In the genomic region with DNA sequence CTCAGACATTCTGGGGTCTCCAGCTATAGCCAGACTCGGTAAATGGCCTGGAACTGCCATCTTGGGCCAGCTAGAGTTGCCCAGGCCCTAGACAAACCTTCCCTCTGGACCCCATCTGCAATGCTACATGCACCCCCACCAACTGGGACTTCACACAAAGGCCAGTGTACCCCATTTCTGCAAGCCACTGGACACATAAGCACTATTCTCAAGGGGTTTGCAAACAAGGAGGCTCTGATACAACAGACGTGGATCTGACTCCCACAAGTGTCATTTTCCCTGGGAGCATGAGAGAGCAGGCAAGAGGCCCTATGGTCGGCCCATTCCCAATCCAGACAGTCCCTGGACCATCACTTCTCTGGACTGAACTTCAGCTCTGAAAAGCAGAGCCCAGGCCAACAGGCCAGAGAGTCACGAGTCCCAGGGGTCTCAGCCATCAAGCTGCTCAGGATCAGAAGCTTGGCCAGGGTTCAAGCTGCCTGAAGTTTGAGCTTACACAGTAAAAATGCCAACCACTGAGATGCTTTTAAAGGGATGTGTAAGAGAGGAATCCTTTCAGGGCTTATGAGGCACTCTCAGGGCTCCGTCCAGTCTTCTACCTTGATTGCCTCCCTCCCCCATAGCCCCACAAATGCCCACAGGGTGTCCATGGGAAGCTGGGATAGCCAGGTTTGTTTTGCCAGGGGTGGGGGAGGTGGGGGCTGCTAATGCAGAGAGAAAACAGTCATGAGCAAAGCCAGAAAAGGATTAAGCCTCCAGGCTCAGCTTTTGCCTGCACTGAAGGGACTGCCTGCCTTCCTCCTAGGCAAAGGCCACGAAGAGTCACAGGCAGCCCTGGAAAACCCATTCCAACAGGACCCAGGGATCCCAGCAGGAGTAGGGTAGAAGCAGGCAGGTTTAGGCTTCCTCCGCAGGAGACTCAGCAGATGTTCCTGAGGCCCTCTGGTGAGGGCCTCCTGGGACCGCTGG, we compare ENCODE assay signal across 9 cellular contexts. TPM values are rescaled to one million over a fixed set of nuclear protein-coding genes. Genes with fewer than 3 reads are reported as not detected.
DNase-seq lines count a peak whose midpoint lies in the region; ATAC-seq and TF ChIP-seq lines count a peak whose summit lies in the region.
"Had no signal": no experiment of that assay in that cellular context is flagged by ENCODE, and none has a peak within 500 bp of the region (broad histone marks: within the 10 kb centered on the region; RNA-seq: fewer than 3 reads in every experiment).

No MANE protein-coding gene starts in this region.

- H3K36me3 ChIP-seq in CD8-positive, alpha-beta memory T cell (ENCODE audit: insufficient read depth, low read length), result no peaks in the 10 kb centered on the region
- H3K36me3 ChIP-seq in OCI-LY1 (ENCODE audit: insufficient read depth, low read length) (peaks cover 13% of the 10 kb centered on the region), trophoblast cell (ENCODE audit: control insufficient read depth in 1 of 2, insufficient read depth in 2 of 2, low read length in 2 of 2) (no peaks in the 10 kb centered on the region)
- H3K36me3 ChIP-seq in effector memory CD4-positive, alpha-beta T cell (ENCODE audit: control insufficient read depth, insufficient read depth, low read length), result no peaks in the 10 kb centered on the region

- no peak overlapping the region for H3K14ac ChIP-seq in trophoblast cell (ENCODE audit: low read length)

- H3K36me3 Mint-ChIP-seq in CD8-positive, alpha-beta memory T cell, result peaks cover 0 to 5% (median 0%) of the 10 kb centered on the region in 3 donors

- DNase-seq in CD8-positive, alpha-beta memory T cell, result no peak
- DNase-seq in effector memory CD4-positive, alpha-beta T cell, result no peak
- DNase-seq in trophoblast cell (no peak), AG08395 (ENCODE audit: low spot score) (no peak), AML-193 (lab: John Stamatoyannopoulos, UW) (no peak), NCI-H526 treated with DMSO at 0.1 percent for 48 hours (lab: John Stamatoyannopoulos, UW) (no peak)
- DNase-seq: GDM1 had no signal

- peaks cover 28% of the 10 kb centered on the region for H3K79me1 ChIP-seq in trophoblast cell (ENCODE audit: low read length)

- peak overlapping the region; percentile 21 for H3K27ac ChIP-seq in CD8-positive, alpha-beta memory T cell (ENCODE audit: low read depth, low read length)
- H3K27ac ChIP-seq in OCI-LY1 (ENCODE audit: low read depth, low read length, poor library complexity, severe bottlenecking) (peak overlapping the region; percentile 72), trophoblast cell (ENCODE audit: low read depth, low read length) (peak overlapping the region; percentile 9)
- H3K27ac ChIP-seq in effector memory CD4-positive, alpha-beta T cell (ENCODE audit: insufficient read depth, low read length, poor library complexity, severe bottlenecking), result peak overlapping the region; percentile 80

- H2BK120ac ChIP-seq in trophoblast cell (ENCODE audit: insufficient read depth, low read length, poor library complexity), result no peak overlapping the region

- no peaks in the 10 kb centered on the region for H3K9me3 Mint-ChIP-seq in CD8-positive, alpha-beta memory T cell

- peak overlapping the region; percentile 15 for H2AK5ac ChIP-seq in trophoblast cell (ENCODE audit: low read length)

- no peak overlapping the region for H4K91ac ChIP-seq in trophoblast cell (ENCODE audit: low read depth, low read length)

- peaks cover 97% of the 10 kb centered on the region for H3K4me1 ChIP-seq in CD8-positive, alpha-beta memory T cell (ENCODE audit: insufficient read depth, low read length)
- peaks cover 94% of the 10 kb centered on the region for H3K4me1 ChIP-seq in OCI-LY1 (ENCODE audit: insufficient read depth, low read length, severe bottlenecking)
- peaks cover 88% of the 10 kb centered on the region for H3K4me1 ChIP-seq in effector memory CD4-positive, alpha-beta T cell (ENCODE audit: control insufficient read depth, insufficient read depth, low read length, poor library complexity, severe bottlenecking)
- H3K4me1 ChIP-seq in trophoblast cell (ENCODE audit: control insufficient read depth in 1 of 2, insufficient read depth in 2 of 2, low read length in 2 of 2), result peaks cover 72 to 78% of the 10 kb centered on the region in 2 experiments

- no peak overlapping the region for H2BK12ac ChIP-seq in trophoblast cell (ENCODE audit: low read length)

- H3K4me3 Mint-ChIP-seq in CD8-positive, alpha-beta memory T cell, result peak overlapping the region in 5 of 7 donors; percentile 63 to 94 (median 79)

- H3K27me3 Mint-ChIP-seq in CD8-positive, alpha-beta memory T cell, result no peaks in the 10 kb centered on the region

- no peaks in the 10 kb centered on the region for H3K27me3 ChIP-seq in CD8-positive, alpha-beta memory T cell (ENCODE audit: insufficient read depth, low read length, poor library complexity, severe bottlenecking)
- H3K27me3 ChIP-seq in OCI-LY1 (ENCODE audit: insufficient read depth, low read length), result no peaks in the 10 kb centered on the region
- H3K27me3 ChIP-seq in effector memory CD4-positive, alpha-beta T cell (replicated peaks; ENCODE audit: control insufficient read depth, insufficient read depth, low read length, poor library complexity, severe bottlenecking), result no peaks in the 10 kb centered on the region
- H3K27me3 ChIP-seq in trophoblast cell (ENCODE audit: insufficient read depth, low read length), result no peaks in the 10 kb centered on the region

- no peaks in the 10 kb centered on the region for H3F3A ChIP-seq in OCI-LY1 (ENCODE audit: insufficient read depth, low read length)

- no CpG with 5 or more reads among the region's 8 CpGs for WGBS in trophoblast cell (ENCODE audit: extremely low coverage, insufficient coverage, insufficient read length)

- H3K79me2 ChIP-seq in OCI-LY1 (ENCODE audit: insufficient read depth, low read length) (peaks cover 100% of the 10 kb centered on the region), trophoblast cell (ENCODE audit: control insufficient read depth, insufficient read depth, low read length, poor library complexity) (peaks cover 41% of the 10 kb centered on the region)

- H2AFZ ChIP-seq in OCI-LY1 (ENCODE audit: low read length) (no peak overlapping the region), trophoblast cell (ENCODE audit: insufficient read depth, low read length, poor library complexity) (peak overlapping the region; percentile 5)

- H4K20me1 ChIP-seq in OCI-LY1 (ENCODE audit: insufficient read depth, low read length), result no peaks in the 10 kb centered on the region; the same call in 1 of the 2 replicates

- H3K9ac ChIP-seq in OCI-LY1 (ENCODE audit: low read length) (peak overlapping the region; percentile 4; the same call in 1 of the 2 replicates), trophoblast cell (ENCODE audit: low read length) (no peak overlapping the region)

- no peak overlapping the region for H3K4me3 ChIP-seq in CD8-positive, alpha-beta memory T cell (ENCODE audit: low read length)
- H3K4me3 ChIP-seq in OCI-LY1 (ENCODE audit: low read depth, low read length, poor library complexity, severe bottlenecking) (no peak overlapping the region), trophoblast cell (ENCODE audit: low read depth, low read length) (no peak overlapping the region)
- H3K4me3 ChIP-seq in effector memory CD4-positive, alpha-beta T cell (ENCODE audit: insufficient read depth, low read depth, low read length, poor library complexity, severe bottlenecking), result no peak overlapping the region

- H3K4me1 Mint-ChIP-seq in CD8-positive, alpha-beta memory T cell, result peaks cover 89 to 100% (median 97%) of the 10 kb centered on the region in 3 donors

- CTCF ChIA-PET in CD8-positive, alpha-beta memory T cell (lab: Charles Lee), result interaction anchor here (0.7 to 8.5 kb wide), 5 partner anchors 10 to 44 kb away, joined by 3 to 137 read pairs (median 7); a partner anchor contains a TSS

- H3K27ac Mint-ChIP-seq in CD8-positive, alpha-beta memory T cell, result peak overlapping the region; percentile 89 to 98 (median 94)

- H3K4me2 ChIP-seq in OCI-LY1 (ENCODE audit: low read length) (peak overlapping the region; percentile 45; the same call in 1 of the 2 replicates), trophoblast cell (ENCODE audit: low read length) (no peak overlapping the region)

- no peak overlapping the region for H4K8ac ChIP-seq in trophoblast cell (ENCODE audit: low read depth, low read length)

- H3K9me3 ChIP-seq in CD8-positive, alpha-beta memory T cell (ENCODE audit: low read length), result no peaks in the 10 kb centered on the region
- H3K9me3 ChIP-seq in OCI-LY1 (ENCODE audit: low read length) (no peaks in the 10 kb centered on the region), trophoblast cell (ENCODE audit: insufficient read depth, low read depth, low read length) (no peaks in the 10 kb centered on the region)
- H3K9me3 ChIP-seq in effector memory CD4-positive, alpha-beta T cell (ENCODE audit: control insufficient read depth, low read length), result no peaks in the 10 kb centered on the region

- peak overlapping the region; percentile 48 for H3K18ac ChIP-seq in trophoblast cell (ENCODE audit: low read length)

- no peak overlapping the region for H4K12ac ChIP-seq in trophoblast cell (ENCODE audit: low read depth, low read length)

- TF ChIP-seq CTCF in OCI-LY1 (IDR thresholded peaks at IDR 0.05; ENCODE audit: low read length), result no peak

- ATAC-seq in GM21825 (IDR thresholded peaks at IDR 0.05; ENCODE audit: unreplicated experiment), result no peak

- peak overlapping the region; percentile 77 for H3K4ac ChIP-seq in trophoblast cell (ENCODE audit: low read depth, low read length)

- POLR2A ChIA-PET in CD8-positive, alpha-beta memory T cell (lab: Charles Lee), result interaction anchor here (1.0 to 6.2 kb wide), 3 partner anchors 8 to 35 kb away, joined by 7 to 59 read pairs (median 21); a partner anchor contains a TSS

- H3K9me2 ChIP-seq in OCI-LY1 (ENCODE audit: low read depth, low read length), result no peaks in the 10 kb centered on the region

- H2BK5ac ChIP-seq in trophoblast cell (ENCODE audit: low read depth, low read length, poor library complexity), result no peak overlapping the region

- no peak overlapping the region for H3K23ac ChIP-seq in trophoblast cell (ENCODE audit: low read length)

RNA-seq across cellular contexts. Expression of gene PNMA1, which starts 31.7 kb away (rescaled TPM):
- total RNA-seq in CD8-positive, alpha-beta memory T cell, result 10 to 100 TPM; 56.8 to 61.0 TPM
- polyA plus RNA-seq in CD8-positive, alpha-beta memory T cell, result 43.7 TPM
- polyA plus RNA-seq in trophoblast cell (2013), result 19.1 and 19.3 TPM in 2 replicates

Comparison
In these comparisons a context has a peak if more than half of its experiments do, and no peak if none do; other contexts are left out.
1. H3K27ac ChIP-seq: peak in every context shown above with its lines; median percentile 80 in effector memory CD4-positive, alpha-beta T cell; 72 in OCI-LY1; 21 in CD8-positive, alpha-beta memory T cell; 9 in trophoblast cell.